Comparison of ENCODE assay signal across 21 cellular contexts in genomic region chr13:35824825-35825224, GRCh38.
"Had no signal": no experiment of that assay in that cellular context is flagged by ENCODE, and none has a peak within 500 bp of the region (broad histone marks: within the 10 kb centered on the region; RNA-seq: fewer than 3 reads in every experiment).

No MANE protein-coding gene starts in this region.

- DNase-seq: Karpas-422, KG1, MG63, NCI-H1092, NCI-H1105 treated with DMSO at 0.1 percent for 48 hours, NCI-H1417 treated with DMSO at 0.1 percent for 48 hours, NCI-H146, NCI-H1694 treated with DMSO at 0.1 percent for 48 hours, NCI-H1930, NCI-H2081, NCI-H2107, NCI-H2227 treated with DMSO at 0.1 percent for 48 hours, NCI-H524, NCI-H526 treated with DMSO at 0.1 percent for 48 hours, NCI-H748 treated with DMSO at 0.1 percent for 48 hours, RPMI8226, SHP77, SK-N-SH had no signal

- H3K27ac ChIP-seq: HL-60 had no signal

- FAIRE-seq: HTR-8/SVneo, RCC 7860 had no signal

- H3K4me3 ChIP-seq: MG63 had no signal

- H3K9me3 ChIP-seq: MG63, SK-N-SH had no signal

- H3K36me3 ChIP-seq: MG63 had no signal

- H3K27me3 ChIP-seq: MG63 had no signal
